28 cellular contexts compared by ENCODE assay signal in genomic region chr11:46073632-46074031, GRCh38.
"Had no signal": no experiment of that assay in that cellular context is flagged by ENCODE, and none has a peak within 500 bp of the region (broad histone marks: within the 10 kb centered on the region; RNA-seq: fewer than 3 reads in every experiment).

No MANE protein-coding gene starts in this region.

- H3K4me3 ChIP-seq: colonic mucosa, esophagus squamous epithelium, gastrocnemius medialis, hepatocyte, left lung, lower lobe of right lung, mucosa of descending colon had no signal

- H3K9me3 ChIP-seq: colonic mucosa, esophagus squamous epithelium, gastrocnemius medialis, left lung, lower lobe of right lung, mucosa of descending colon had no signal

- H3K4me1 ChIP-seq: colonic mucosa, left lung, lower lobe of right lung had no signal

- H2AFZ ChIP-seq: hepatocyte had no signal

- FAIRE-seq: endometrium had no signal

- H3K27me3 ChIP-seq: colonic mucosa, esophagus squamous epithelium, gastrocnemius medialis, hepatocyte, left lung had no signal

- DNase-seq: colonic mucosa; cortex of kidney; effector CD8-positive, alpha-beta T cell; effector memory CD8-positive, alpha-beta T cell; endodermal cell; erythroblast; esophagus squamous epithelium; foreskin fibroblast; foreskin melanocyte; gastrocnemius medialis; glutamatergic neuron; head of caudate nucleus; hypothalamus; immature natural killer cell; islet precursor cell; kidney; kidney glomerular epithelial cell; left colon; left lung; left ventricle myocardium superior; lower lobe of right lung; mesenchymal stem cell; mucosa of descending colon; naive B cell had no signal

- H3K79me2 ChIP-seq: hepatocyte had no signal

- H3K27ac ChIP-seq: colonic mucosa, epithelial cell of prostate, hepatocyte, left lung, lower lobe of right lung had no signal

- ATAC-seq: effector memory CD8-positive, alpha-beta T cell; esophagus mucosa; gastrocnemius medialis; left colon; left lung; left ventricle myocardium superior; lower lobe of right lung; mucosa of descending colon had no signal

- H3K36me3 ChIP-seq: colonic mucosa, gastrocnemius medialis had no signal

- H3K4me2 ChIP-seq: hepatocyte had no signal
